ENCODE assay signal across 7 cellular contexts in genomic region chr3:125356140-125357026, GRCh38. TPM values are rescaled to one million over a fixed set of nuclear protein-coding genes. Genes with fewer than 3 reads are reported as not detected.
A peak's percentile ranks its signal among the peaks of the same experiment; 100 is the strongest.
DNase-seq lines count a peak whose midpoint lies in the region; ATAC-seq and TF ChIP-seq lines count a peak whose summit lies in the region.

No MANE protein-coding gene starts in this region.

- CTCF ChIA-PET in RWPE1 (lab: Yijun Ruan, JAX), result interaction anchor here (0.7 kb wide), 1 partner anchor 14 kb away, joined by 4 read pairs; no protein-coding TSS in a partner anchor

- H3K27ac ChIP-seq in GM23338 (ENCODE audit: low read depth) (no peak overlapping the region), RWPE1 (peak overlapping the region; percentile 61), skin epidermis (peak overlapping the region in 6 of 21 experiments; percentile 24 to 85 (median 69))

- H3K9me3 Mint-ChIP-seq in GM23338 (no peaks in the 10 kb centered on the region), glutamatergic neuron (ENCODE audit: unreplicated experiment) (peaks cover 4% of the 10 kb centered on the region)

- H3K79me2 ChIP-seq in GM23338 (replicated peaks; ENCODE audit: insufficient read depth), result peaks cover 93% of the 10 kb centered on the region

- POLR2A ChIA-PET in RWPE1 (lab: Yijun Ruan, JAX; ENCODE audit: low non-redundant PET), result interaction anchor here (0.7 kb wide), 1 partner anchor 8 kb away, joined by 3 read pairs; no protein-coding TSS in a partner anchor

- H4K20me1 ChIP-seq in GM23338 (replicated peaks; ENCODE audit: insufficient read depth), result peaks cover 28% of the 10 kb centered on the region

- peaks cover 13% of the 10 kb centered on the region for H3K4me1 Mint-ChIP-seq in GM23338
- peaks cover 9% of the 10 kb centered on the region for H3K4me1 Mint-ChIP-seq in glutamatergic neuron (ENCODE audit: low read depth, unreplicated experiment)

- H3K4me3 ChIP-seq in GM23338 (peak overlapping the region; percentile 71), skin epidermis (peak overlapping the region; percentile 28 to 50 (median 45))

- H3K4me3 Mint-ChIP-seq in GM23338 (peak overlapping the region; percentile 66), glutamatergic neuron (ENCODE audit: unreplicated experiment) (peak overlapping the region; percentile 93)

- no peaks in the 10 kb centered on the region for H3K36me3 ChIP-seq in GM23338 (ENCODE audit: insufficient read depth)

- no peak overlapping the region for H3K27ac Mint-ChIP-seq in GM23338
- no peak overlapping the region for H3K27ac Mint-ChIP-seq in glutamatergic neuron (ENCODE audit: unreplicated experiment)

- DNase-seq in GM23338 (ENCODE audit: low spot score) (no peak), RWPE1 (ENCODE audit: low spot score) (no peak), glutamatergic neuron (no peak), head of caudate nucleus (no peak), glomerular visceral epithelial cell (ENCODE audit: extremely low spot score) (no peak), DMS79 treated with DMSO at 0.1 percent for 48 hours (lab: John Stamatoyannopoulos, UW) (no peak)

- H3K36me3 Mint-ChIP-seq in GM23338 (ENCODE audit: low read depth), result no peaks in the 10 kb centered on the region
- H3K36me3 Mint-ChIP-seq in glutamatergic neuron (ENCODE audit: unreplicated experiment), result no peaks in the 10 kb centered on the region

- peaks cover 5% of the 10 kb centered on the region; the same call in 1 of the 2 replicates for H3K4me1 ChIP-seq in GM23338 (ENCODE audit: insufficient read depth)

- TF ChIP-seq CTCF in GM23338 (conservative IDR thresholded peaks at IDR 0.05; ENCODE audit: low read depth in 2 of 2) (no peak), RWPE1 (conservative IDR thresholded peaks at IDR 0.05; ENCODE audit: low read depth) (no peak), glutamatergic neuron (IDR thresholded peaks at IDR 0.05; ENCODE audit: partially characterized antibody, unreplicated experiment) (no peak)

- ATAC-seq in GM23338, result no peak

- no peaks in the 10 kb centered on the region for H3K27me3 ChIP-seq in GM23338 (ENCODE audit: insufficient read depth)

- intact Hi-C loops in head of caudate nucleus (cut with DNase I), result no loop called here

- H3K27me3 Mint-ChIP-seq in GM23338 (ENCODE audit: insufficient read depth, low read depth, poor library complexity), result peaks cover 2% of the 10 kb centered on the region
- H3K27me3 Mint-ChIP-seq in glutamatergic neuron (ENCODE audit: unreplicated experiment), result peaks cover 4% of the 10 kb centered on the region

- H3F3A ChIP-seq in GM23338 (replicated peaks; ENCODE audit: low read depth), result no peaks in the 10 kb centered on the region

- H3K4me2 ChIP-seq in GM23338, result peak overlapping the region; percentile 84

- peak overlapping the region; percentile 87; the same call in 1 of the 2 replicates for H2AFZ ChIP-seq in GM23338

- H3K9me2 ChIP-seq in GM23338 (ENCODE audit: insufficient read depth), result no peaks in the 10 kb centered on the region

TF ChIP-seq in GM23338, 12 proteins besides CTCF, POLR2A, EP300 and RAD21 (continues in another document):
- TF ChIP-seq ETS1 (IDR thresholded peaks at IDR 0.05), result no peak
- no peak for TF ChIP-seq EZH2phosphoT487 (IDR thresholded peaks at IDR 0.05; ENCODE audit: unreplicated experiment)
- no peak for TF ChIP-seq ZNF114 (CRISPR knock-in tag; IDR thresholded peaks at IDR 0.05)
- no peak for TF ChIP-seq EZH2 (IDR thresholded peaks at IDR 0.05; ENCODE audit: low read depth, unreplicated experiment)
- TF ChIP-seq STAT1 (IDR thresholded peaks at IDR 0.05; ENCODE audit: unreplicated experiment), result no peak
- no peak for TF ChIP-seq ZNF331 (CRISPR knock-in tag; IDR thresholded peaks at IDR 0.05; ENCODE audit: low read depth)
- TF ChIP-seq, protein P1, sequence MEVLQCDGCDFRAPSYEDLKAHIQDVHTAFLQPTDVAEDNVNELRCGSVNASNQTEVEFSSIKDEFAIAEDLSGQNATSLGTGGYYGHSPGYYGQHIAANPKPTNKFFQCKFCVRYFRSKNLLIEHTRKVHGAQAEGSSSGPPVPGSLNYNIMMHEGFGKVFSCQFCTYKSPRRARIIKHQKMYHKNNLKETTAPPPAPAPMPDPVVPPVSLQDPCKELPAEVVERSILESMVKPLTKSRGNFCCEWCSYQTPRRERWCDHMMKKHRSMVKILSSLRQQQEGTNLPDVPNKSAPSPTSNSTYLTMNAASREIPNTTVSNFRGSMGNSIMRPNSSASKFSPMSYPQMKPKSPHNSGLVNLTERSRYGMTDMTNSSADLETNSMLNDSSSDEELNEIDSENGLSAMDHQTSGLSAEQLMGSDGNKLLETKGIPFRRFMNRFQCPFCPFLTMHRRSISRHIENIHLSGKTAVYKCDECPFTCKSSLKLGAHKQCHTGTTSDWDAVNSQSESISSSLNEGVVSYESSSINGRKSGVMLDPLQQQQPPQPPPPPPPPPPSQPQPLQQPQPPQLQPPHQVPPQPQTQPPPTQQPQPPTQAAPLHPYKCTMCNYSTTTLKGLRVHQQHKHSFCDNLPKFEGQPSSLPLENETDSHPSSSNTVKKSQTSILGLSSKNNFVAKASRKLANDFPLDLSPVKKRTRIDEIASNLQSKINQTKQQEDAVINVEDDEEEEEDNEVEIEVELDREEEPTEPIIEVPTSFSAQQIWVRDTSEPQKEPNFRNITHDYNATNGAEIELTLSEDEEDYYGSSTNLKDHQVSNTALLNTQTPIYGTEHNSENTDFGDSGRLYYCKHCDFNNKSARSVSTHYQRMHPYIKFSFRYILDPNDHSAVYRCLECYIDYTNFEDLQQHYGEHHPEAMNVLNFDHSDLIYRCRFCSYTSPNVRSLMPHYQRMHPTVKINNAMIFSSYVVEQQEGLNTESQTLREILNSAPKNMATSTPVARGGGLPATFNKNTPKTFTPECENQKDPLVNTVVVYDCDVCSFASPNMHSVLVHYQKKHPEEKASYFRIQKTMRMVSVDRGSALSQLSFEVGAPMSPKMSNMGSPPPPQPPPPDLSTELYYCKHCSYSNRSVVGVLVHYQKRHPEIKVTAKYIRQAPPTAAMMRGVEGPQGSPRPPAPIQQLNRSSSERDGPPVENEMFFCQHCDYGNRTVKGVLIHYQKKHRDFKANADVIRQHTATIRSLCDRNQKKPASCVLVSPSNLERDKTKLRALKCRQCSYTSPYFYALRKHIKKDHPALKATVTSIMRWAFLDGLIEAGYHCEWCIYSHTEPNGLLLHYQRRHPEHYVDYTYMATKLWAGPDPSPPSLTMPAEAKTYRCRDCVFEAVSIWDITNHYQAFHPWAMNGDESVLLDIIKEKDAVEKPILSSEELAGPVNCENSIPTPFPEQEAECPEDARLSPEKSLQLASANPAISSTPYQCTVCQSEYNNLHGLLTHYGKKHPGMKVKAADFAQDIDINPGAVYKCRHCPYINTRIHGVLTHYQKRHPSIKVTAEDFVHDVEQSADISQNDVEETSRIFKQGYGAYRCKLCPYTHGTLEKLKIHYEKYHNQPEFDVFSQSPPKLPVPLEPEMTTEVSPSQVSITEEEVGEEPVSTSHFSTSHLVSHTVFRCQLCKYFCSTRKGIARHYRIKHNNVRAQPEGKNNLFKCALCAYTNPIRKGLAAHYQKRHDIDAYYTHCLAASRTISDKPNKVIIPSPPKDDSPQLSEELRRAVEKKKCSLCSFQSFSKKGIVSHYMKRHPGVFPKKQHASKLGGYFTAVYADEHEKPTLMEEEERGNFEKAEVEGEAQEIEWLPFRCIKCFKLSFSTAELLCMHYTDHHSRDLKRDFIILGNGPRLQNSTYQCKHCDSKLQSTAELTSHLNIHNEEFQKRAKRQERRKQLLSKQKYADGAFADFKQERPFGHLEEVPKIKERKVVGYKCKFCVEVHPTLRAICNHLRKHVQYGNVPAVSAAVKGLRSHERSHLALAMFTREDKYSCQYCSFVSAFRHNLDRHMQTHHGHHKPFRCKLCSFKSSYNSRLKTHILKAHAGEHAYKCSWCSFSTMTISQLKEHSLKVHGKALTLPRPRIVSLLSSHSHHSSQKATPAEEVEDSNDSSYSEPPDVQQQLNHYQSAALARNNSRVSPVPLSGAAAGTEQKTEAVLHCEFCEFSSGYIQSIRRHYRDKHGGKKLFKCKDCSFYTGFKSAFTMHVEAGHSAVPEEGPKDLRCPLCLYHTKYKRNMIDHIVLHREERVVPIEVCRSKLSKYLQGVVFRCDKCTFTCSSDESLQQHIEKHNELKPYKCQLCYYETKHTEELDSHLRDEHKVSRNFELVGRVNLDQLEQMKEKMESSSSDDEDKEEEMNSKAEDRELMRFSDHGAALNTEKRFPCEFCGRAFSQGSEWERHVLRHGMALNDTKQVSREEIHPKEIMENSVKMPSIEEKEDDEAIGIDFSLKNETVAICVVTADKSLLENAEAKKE (CRISPR knock-in tag; IDR thresholded peaks at IDR 0.05), result no peak
- TF ChIP-seq CREB1 (CRISPR knock-in tag; IDR thresholded peaks at IDR 0.05; ENCODE audit: low read depth), result no peak

RNA-seq across cellular contexts. Expression of gene ZNF148, which starts 18.7 kb away (rescaled TPM):
- 12.3 and 13.9 TPM in 2 replicates for total RNA-seq in GM23338 (2014; rRNA removed; shearing (Covaris generic))
- 14.4 and 16.9 TPM in 2 replicates for polyA plus RNA-seq in GM23338 (2016; fragmentation: Nextera tagmentation; extraction: Ambion mirVana)
- 31.6 TPM for total RNA-seq in glutamatergic neuron (ENCODE audit: unreplicated experiment)
